ENCODE assay signal across 8 cellular contexts in the genomic region with DNA sequence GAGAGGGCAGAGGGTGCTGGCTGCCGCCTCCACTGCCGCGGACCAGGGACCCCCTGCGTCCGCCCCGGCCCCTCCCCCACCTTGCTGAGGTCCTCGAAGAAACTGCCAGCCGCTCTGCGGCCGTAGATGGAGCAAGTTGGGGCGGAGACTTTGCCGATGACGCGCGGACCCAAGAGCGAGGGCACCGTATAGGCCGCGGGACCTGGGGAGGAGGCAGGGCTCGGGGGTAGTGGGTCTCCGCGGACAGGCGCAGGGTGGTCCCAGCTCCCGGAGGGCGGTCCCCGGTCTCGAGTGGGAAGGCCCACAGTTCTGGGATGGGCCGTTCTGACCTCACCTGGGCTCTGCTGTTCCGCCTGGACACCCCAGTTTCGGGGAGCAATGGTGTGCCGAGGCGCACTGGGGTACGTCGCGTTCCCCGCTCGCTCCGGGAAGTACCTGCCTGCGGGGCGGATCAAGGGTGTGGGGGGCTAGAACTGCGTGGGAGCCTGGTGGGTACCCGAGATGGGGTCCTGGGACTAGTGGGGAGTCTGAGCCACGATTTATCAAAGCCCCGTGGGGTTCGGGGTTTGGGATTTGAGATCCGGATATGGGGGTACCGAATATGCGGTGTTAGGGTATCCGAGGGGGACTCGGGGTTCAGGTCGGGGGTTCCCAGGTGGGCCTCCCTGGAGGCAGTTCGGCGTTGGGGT. TPM values are rescaled to one million over a fixed set of nuclear protein-coding genes. Genes with fewer than 3 reads are reported as not detected.
A peak's percentile ranks its signal among the peaks of the same experiment; 100 is the strongest.
DNase-seq lines count a peak whose midpoint lies in the region; ATAC-seq, FAIRE-seq and TF ChIP-seq lines count a peak whose summit lies in the region.

No MANE protein-coding gene starts in this region.

- peak; percentile 45 to 47 for ATAC-seq in CD4-positive, CD25-positive, alpha-beta regulatory T cell (ENCODE audit: low read depth in 2 of 2)
- ATAC-seq in activated naive CD4-positive, alpha-beta T cell treated with anti-CD3 and anti-CD28 coated beads, Interleukin-2, amount 50 U/mL, for 72 hours = peak; percentile 48 to 50
- ATAC-seq in heart right ventricle (peak; percentile 42 to 58 (median 54)), aorta (ENCODE audit: low FRiP score) (peak; percentile 79)

- no peaks in the 10 kb centered on the region for H3K27me3 ChIP-seq in CD4-positive, CD25-positive, alpha-beta regulatory T cell (ENCODE audit: control insufficient read depth, insufficient read depth, low read length)
- H3K27me3 ChIP-seq in SJSA1 (replicated peaks) = peaks cover 30% of the 10 kb centered on the region
- peaks cover 3 to 54% (median 25%) of the 10 kb centered on the region in 7 donors for H3K27me3 ChIP-seq in heart right ventricle
- no peaks in the 10 kb centered on the region for H3K27me3 ChIP-seq in aorta (ENCODE audit: control insufficient read depth in 1 of 2, insufficient read depth in 2 of 2, low read length in 1 of 2)

- H3K9me3 ChIP-seq in CD4-positive, CD25-positive, alpha-beta regulatory T cell (ENCODE audit: control insufficient read depth in 2 of 2, low read length in 2 of 2) = no peaks in the 10 kb centered on the region
- H3K9me3 ChIP-seq in HEK293 (ENCODE audit: control insufficient read depth, insufficient read depth, low read depth, low read length) (no peaks in the 10 kb centered on the region), SJSA1 (replicated peaks) (peaks cover 18% of the 10 kb centered on the region), heart right ventricle (no peaks in the 10 kb centered on the region), aorta (ENCODE audit: control insufficient read depth, low read length) (no peaks in the 10 kb centered on the region)

- peaks cover 65% of the 10 kb centered on the region for H3K4me1 ChIP-seq in CD4-positive, CD25-positive, alpha-beta regulatory T cell (ENCODE audit: control insufficient read depth, insufficient read depth, low read length, poor library complexity, severe bottlenecking)
- H3K4me1 ChIP-seq in HEK293 (ENCODE audit: control insufficient read depth, insufficient read depth, low read length) (no peaks in the 10 kb centered on the region; the same call in 1 of the 2 replicates), SJSA1 (replicated peaks) (peaks cover 42% of the 10 kb centered on the region), heart right ventricle (peaks cover 9 to 68% (median 50%) of the 10 kb centered on the region in 9 donors), aorta (ENCODE audit: control insufficient read depth in 1 of 2, insufficient read depth in 2 of 2, low read length in 2 of 2) (no peaks in the 10 kb centered on the region)

- H3K27ac Mint-ChIP-seq in CD4-positive, CD25-positive, alpha-beta regulatory T cell = peak overlapping the region; percentile 92 to 99 (median 98)
- peak overlapping the region; percentile 99 for H3K27ac Mint-ChIP-seq in activated naive CD4-positive, alpha-beta T cell treated with anti-CD3 and anti-CD28 coated beads, Interleukin-2, amount 50 U/mL, for 72 hours

- peak overlapping the region; percentile 91 to 96 (median 92) for H3K4me3 Mint-ChIP-seq in CD4-positive, CD25-positive, alpha-beta regulatory T cell

- no peaks in the 10 kb centered on the region for H3K36me3 ChIP-seq in CD4-positive, CD25-positive, alpha-beta regulatory T cell (ENCODE audit: control insufficient read depth, insufficient read depth, low read length)
- no peaks in the 10 kb centered on the region for H3K36me3 ChIP-seq in HEK293 (ENCODE audit: control insufficient read depth in 2 of 2, insufficient read depth in 1 of 2, low read length in 2 of 2)
- H3K36me3 ChIP-seq in SJSA1 = 0 out of 2 replicates have a peak, but pooled peaks cover 2% of the 10 kb centered on the region
- H3K36me3 ChIP-seq in heart right ventricle = peaks cover 0 to 18% (median 0%) of the 10 kb centered on the region in 9 donors
- H3K36me3 ChIP-seq in aorta (ENCODE audit: control insufficient read depth in 1 of 2, insufficient read depth in 2 of 2, low read length in 1 of 2) = no peaks in the 10 kb centered on the region

- TF ChIP-seq CTCF in HEK293 (tag by site-specific recombination; IDR thresholded peaks at IDR 0.05) = no peak
- TF ChIP-seq CTCF in heart right ventricle (IDR thresholded peaks at IDR 0.05) = no peak

- peak; percentile 64 to 92 (median 76) for DNase-seq in CD4-positive, CD25-positive, alpha-beta regulatory T cell
- peak; percentile 36 to 74 for DNase-seq in SJSA1 (ENCODE audit: low read depth in 1 of 2, low spot score in 2 of 2)
- DNase-seq in activated naive CD4-positive, alpha-beta T cell treated with anti-CD3 and anti-CD28 coated beads, Interleukin-2, amount 50 U/mL, for 72 hours (ENCODE audit: low spot score in 2 of 2) = peak; percentile 81
- peak; percentile 86 to 89 for DNase-seq in heart right ventricle
- peak; percentile 64 for DNase-seq in retina
- DNase-seq in aorta = peak; percentile 95 to 96
- no peak for DNase-seq in H54 (ENCODE audit: insufficient read length, low spot score)

- no peaks in the 10 kb centered on the region for H3K36me3 Mint-ChIP-seq in CD4-positive, CD25-positive, alpha-beta regulatory T cell
- H3K36me3 Mint-ChIP-seq in activated naive CD4-positive, alpha-beta T cell treated with anti-CD3 and anti-CD28 coated beads, Interleukin-2, amount 50 U/mL, for 72 hours = peaks cover 9 to 34% of the 10 kb centered on the region in 2 donors

- H3K4me1 Mint-ChIP-seq in CD4-positive, CD25-positive, alpha-beta regulatory T cell = peaks cover 0 to 48% (median 25%) of the 10 kb centered on the region in 4 donors

- FAIRE-seq in H54 (lab: Jason Lieb, UNC) = no peak

- TF ChIP-seq POLR2A in H54 (IDR thresholded peaks at IDR 0.05; ENCODE audit: low read depth, low read length) = no peak

- no peaks in the 10 kb centered on the region for H3K9me3 Mint-ChIP-seq in CD4-positive, CD25-positive, alpha-beta regulatory T cell
- H3K9me3 Mint-ChIP-seq in activated naive CD4-positive, alpha-beta T cell treated with anti-CD3 and anti-CD28 coated beads, Interleukin-2, amount 50 U/mL, for 72 hours = no peaks in the 10 kb centered on the region

- intact Hi-C loops in heart right ventricle (cut with DNase I) = loop anchor here in 2 of 10 donors (5.0 kb wide), 1 partner anchor 91 kb away; no protein-coding TSS in a partner anchor
- intact Hi-C loops in aorta (cut with DNase I) = no loop called here

- no peaks in the 10 kb centered on the region for H3K27me3 Mint-ChIP-seq in CD4-positive, CD25-positive, alpha-beta regulatory T cell

- H3K4me3 ChIP-seq in CD4-positive, CD25-positive, alpha-beta regulatory T cell (ENCODE audit: low read depth, low read length) = peak overlapping the region; percentile 66
- peak overlapping the region; percentile 4; the same call in 1 of the 2 replicates for H3K4me3 ChIP-seq in HEK293 (ENCODE audit: low read depth, low read length)
- peak overlapping the region; percentile 41 for H3K4me3 ChIP-seq in SJSA1
- peak overlapping the region; percentile 40 to 86 (median 71) for H3K4me3 ChIP-seq in heart right ventricle
- no peak overlapping the region for H3K4me3 ChIP-seq in aorta (ENCODE audit: low read length in 2 of 2)

- 4 to 5% methylated on average over 47 to 53 of the region's 53 CpGs for WGBS in heart right ventricle, 2 donors
- WGBS in aorta, 2 donors = 6 to 7% methylated on average over 53 of the region's 53 CpGs

- peak overlapping the region; percentile 96 for H3K27ac ChIP-seq in CD4-positive, CD25-positive, alpha-beta regulatory T cell (ENCODE audit: insufficient read depth, low read length, poor library complexity, severe bottlenecking)
- H3K27ac ChIP-seq in HEK293 (ENCODE audit: extremely low read depth, low read depth, low read length) = no peak overlapping the region; the same call in 1 of the 2 replicates
- no peak overlapping the region for H3K27ac ChIP-seq in SJSA1
- H3K27ac ChIP-seq in heart right ventricle = peak overlapping the region; percentile 84 to 99 (median 95)
- H3K27ac ChIP-seq in aorta (ENCODE audit: low read depth in 1 of 2, low read length in 2 of 2) = no peak overlapping the region

- POLR2A ChIA-PET in HEK293 (lab: Yijun Ruan, JAX) = no interaction called here

- CTCF ChIA-PET in HEK293 (lab: Yijun Ruan, JAX) = no interaction called here

RNA-seq across cellular contexts. Expression of a gene that starts 1.2 kb away (rescaled TPM):
- total RNA-seq in CD4-positive, CD25-positive, alpha-beta regulatory T cell = 46.9 TPM
- 10 to 100 TPM; 29.2 to 65.2 (median 44.4) TPM for polyA plus RNA-seq in CD4-positive, CD25-positive, alpha-beta regulatory T cell
- 3.2 and 12.6 TPM in 2 replicates for total RNA-seq in SJSA1 (2014; rRNA removed; shearing (Covaris generic))
- total RNA-seq in activated naive CD4-positive, alpha-beta T cell treated with anti-CD3 and anti-CD28 coated beads, Interleukin-2, amount 50 U/mL, for 72 hours = 10 to 100 TPM; 20.8 to 74.5 TPM
- total RNA-seq in heart right ventricle = 100 to 1,000 TPM in 1 of 10 donors, 10 to 100 TPM in 7, 1 to 10 TPM in 2; 8.4 to 113 (median 12.6) TPM
- 10 to 100 TPM; 23.3 to 65.3 TPM for polyA plus RNA-seq in heart right ventricle
- total RNA-seq in aorta = 10 to 100 TPM; 68.3 to 99.2 TPM
- polyA plus RNA-seq in aorta = 10 to 100 TPM; 37.7 to 47.1 TPM

RNA-seq across cellular contexts. Expression of a gene that starts 5.6 kb away (rescaled TPM):
- 14.6 TPM for total RNA-seq in CD4-positive, CD25-positive, alpha-beta regulatory T cell
- 10 to 100 TPM in 1 of 4 donors, 1 to 10 TPM in 3; 6.4 to 10.4 (median 7.7) TPM for polyA plus RNA-seq in CD4-positive, CD25-positive, alpha-beta regulatory T cell
- 2.0 and 6.3 TPM in 2 replicates for total RNA-seq in SJSA1 (2014; rRNA removed; shearing (Covaris generic))
- 1 to 10 TPM in 1 of 2 donors, not detected in 1; 4.8 TPM for total RNA-seq in activated naive CD4-positive, alpha-beta T cell treated with anti-CD3 and anti-CD28 coated beads, Interleukin-2, amount 50 U/mL, for 72 hours
- total RNA-seq in heart right ventricle = 1 to 10 TPM in 2 of 10 donors, under 1 TPM in 2, not detected in 6; 0.57 to 2.8 (median 0.92) TPM
- 1 to 10 TPM in 1 of 2 donors, not detected in 1; 2.0 TPM for polyA plus RNA-seq in heart right ventricle
- 1 to 10 TPM; 4.7 to 5.1 TPM for total RNA-seq in aorta
- polyA plus RNA-seq in aorta = 10 to 100 TPM in 1 of 2 donors, not detected in 1; 11.6 TPM

RNA-seq across cellular contexts. Expression of a gene that starts 14.7 kb away (rescaled TPM):
- total RNA-seq in CD4-positive, CD25-positive, alpha-beta regulatory T cell = 5.9 TPM
- polyA plus RNA-seq in CD4-positive, CD25-positive, alpha-beta regulatory T cell = 10 to 100 TPM in 1 of 4 donors, 1 to 10 TPM in 3; 5.6 to 11.7 (median 8.4) TPM
- 0.11 and 0.66 TPM in 2 replicates for total RNA-seq in SJSA1 (2014; rRNA removed; shearing (Covaris generic))
- 10 to 100 TPM in 1 of 2 donors, 1 to 10 TPM in 1; 2.6 to 11.0 TPM for total RNA-seq in activated naive CD4-positive, alpha-beta T cell treated with anti-CD3 and anti-CD28 coated beads, Interleukin-2, amount 50 U/mL, for 72 hours
- 1 to 10 TPM in 1 of 10 donors, under 1 TPM in 3, not detected in 6; 0.11 to 1.3 (median 0.18) TPM for total RNA-seq in heart right ventricle
- under 1 TPM in 1 of 2 donors, not detected in 1; 0.10 TPM for polyA plus RNA-seq in heart right ventricle
- under 1 TPM; 0.29 to 0.63 TPM for total RNA-seq in aorta
- polyA plus RNA-seq in aorta = not detected

RNA-seq across cellular contexts. Expression of a gene that starts 23.0 kb away (rescaled TPM):
- total RNA-seq in CD4-positive, CD25-positive, alpha-beta regulatory T cell = 112 TPM
- polyA plus RNA-seq in CD4-positive, CD25-positive, alpha-beta regulatory T cell = 10 to 100 TPM; 35.8 to 43.6 (median 39.8) TPM
- total RNA-seq in SJSA1 (2014; rRNA removed; shearing (Covaris generic)) = 106 and 113 TPM in 2 replicates
- 100 to 1,000 TPM; 121 to 130 TPM for total RNA-seq in activated naive CD4-positive, alpha-beta T cell treated with anti-CD3 and anti-CD28 coated beads, Interleukin-2, amount 50 U/mL, for 72 hours
- total RNA-seq in heart right ventricle = 10 to 100 TPM; 21.7 to 31.9 (median 26.2) TPM
- 10 to 100 TPM; 38.0 to 54.8 TPM for polyA plus RNA-seq in heart right ventricle
- 10 to 100 TPM; 31.6 to 35.5 TPM for total RNA-seq in aorta
- polyA plus RNA-seq in aorta = 10 to 100 TPM; 18.2 to 67.4 TPM

RNA-seq across cellular contexts. Expression of a gene that starts 23.5 kb away (rescaled TPM):
- total RNA-seq in CD4-positive, CD25-positive, alpha-beta regulatory T cell = 113 TPM
- polyA plus RNA-seq in CD4-positive, CD25-positive, alpha-beta regulatory T cell = 10 to 100 TPM; 21.5 to 24.2 (median 21.7) TPM
- total RNA-seq in SJSA1 (2014; rRNA removed; shearing (Covaris generic)) = 34.7 and 53.5 TPM in 2 replicates
- 10 to 100 TPM; 54.2 to 76.7 TPM for total RNA-seq in activated naive CD4-positive, alpha-beta T cell treated with anti-CD3 and anti-CD28 coated beads, Interleukin-2, amount 50 U/mL, for 72 hours
- total RNA-seq in heart right ventricle = 10 to 100 TPM; 18.8 to 37.5 (median 22.9) TPM
- 10 to 100 TPM; 40.4 to 42.5 TPM for polyA plus RNA-seq in heart right ventricle
- total RNA-seq in aorta = 10 to 100 TPM; 42.2 to 65.7 TPM
- polyA plus RNA-seq in aorta = 100 to 1,000 TPM in 1 of 2 donors, 10 to 100 TPM in 1; 20.0 to 123 TPM

Comparison
In these comparisons a context has a peak if more than half of its experiments do, and no peak if none do; other contexts are left out.
1. H3K27ac ChIP-seq: peak in CD4-positive, CD25-positive, alpha-beta regulatory T cell (single experiment) and heart right ventricle (10 of 10); none in HEK293 (single experiment), SJSA1 (single experiment) and aorta (0 of 2).
2. H3K4me3 ChIP-seq: peak in CD4-positive, CD25-positive, alpha-beta regulatory T cell (single experiment), HEK293 (single experiment), SJSA1 (single experiment) and heart right ventricle (10 of 10); none in aorta (0 of 2).
3. Peak in every context shown above with its lines, with median percentiles within 50 percentile points of each other: ATAC-seq.